Comparison of ENCODE assay signal across 8 cellular contexts in genomic region chr6:85756982-85757381, GRCh38.
DNase-seq lines count a peak whose midpoint lies in the region; ATAC-seq, FAIRE-seq and TF ChIP-seq lines count a peak whose summit lies in the region.

No MANE protein-coding gene starts in this region.

- peak; percentile 48 for TF ChIP-seq CTCF in A549 (IDR thresholded peaks at IDR 0.05)
- peak; percentile 29; the same call in 1 of the 3 replicates for TF ChIP-seq CTCF in GM12872 (IDR thresholded peaks at IDR 0.05; ENCODE audit: insufficient read depth, low read depth, low read length)

- TF ChIP-seq EP300 in A549 (IDR thresholded peaks at IDR 0.05): no peak

- H3K36me3 ChIP-seq in CD8-positive, alpha-beta memory T cell (ENCODE audit: insufficient read depth, low read length): no peaks in the 10 kb centered on the region

- no peak for TF ChIP-seq POLR2A in A549 (IDR thresholded peaks at IDR 0.05; ENCODE audit: low read length)

- H3K4me1 ChIP-seq in A549: no peaks in the 10 kb centered on the region
- H3K4me1 ChIP-seq in CD8-positive, alpha-beta memory T cell (ENCODE audit: insufficient read depth, low read length): no peaks in the 10 kb centered on the region

- no peak for FAIRE-seq in A549 (lab: Jason Lieb, UNC)

- H3K4me2 ChIP-seq in A549: no peak overlapping the region

- no peaks in the 10 kb centered on the region for H3K27me3 ChIP-seq in CD8-positive, alpha-beta memory T cell (ENCODE audit: insufficient read depth, low read length, poor library complexity, severe bottlenecking)

- H3K4me3 Mint-ChIP-seq in CD8-positive, alpha-beta memory T cell: no peak overlapping the region

- no peak overlapping the region for H3K27ac Mint-ChIP-seq in CD8-positive, alpha-beta memory T cell

- H3K27me3 Mint-ChIP-seq in CD8-positive, alpha-beta memory T cell: peaks cover 9 to 10% of the 10 kb centered on the region in 2 donors

- H3K4me1 Mint-ChIP-seq in CD8-positive, alpha-beta memory T cell: no peaks in the 10 kb centered on the region

- peak; percentile 64 to 65 for TF ChIP-seq RAD21 in A549 (conservative IDR thresholded peaks at IDR 0.05 in 1 of 2, IDR thresholded peaks at IDR 0.05 in 1 of 2)

- H3K36me3 Mint-ChIP-seq in CD8-positive, alpha-beta memory T cell: no peaks in the 10 kb centered on the region

- H3K9me3 Mint-ChIP-seq in CD8-positive, alpha-beta memory T cell: no peaks in the 10 kb centered on the region

- ATAC-seq in A549: no peak
- ATAC-seq in HG03439 (IDR thresholded peaks at IDR 0.05; ENCODE audit: unreplicated experiment): no peak

- peak; percentile 3 to 23 for DNase-seq in A549 (ENCODE audit: low read depth in 1 of 2, low spot score in 1 of 2)
- DNase-seq in SK-MEL-5 (ENCODE audit: low read depth, low spot score): peak; percentile 40
- peak; percentile 7 for DNase-seq in foreskin melanocyte
- DNase-seq in caudate nucleus (lab: John Stamatoyannopoulos, UW): no peak
- no peak for DNase-seq in Ammon's horn (ENCODE audit: low spot score)
- DNase-seq in CD8-positive, alpha-beta memory T cell: no peak

- in situ Hi-C loops in SK-MEL-5 (cut with HindIII; ENCODE audit: low pct_unique_long_range_greater_than_20kb, low sequenced_read_pairs): no loop called here

- H3K27ac ChIP-seq in A549: no peak overlapping the region
- no peak overlapping the region for H3K27ac ChIP-seq in caudate nucleus (ENCODE audit: low read depth, low read length)
- H3K27ac ChIP-seq in CD8-positive, alpha-beta memory T cell (ENCODE audit: low read depth, low read length): no peak overlapping the region

- H3K9me3 ChIP-seq in A549: no peaks in the 10 kb centered on the region
- no peaks in the 10 kb centered on the region for H3K9me3 ChIP-seq in CD8-positive, alpha-beta memory T cell (ENCODE audit: low read length)

- POLR2A ChIA-PET in A549 (lab: Yijun Ruan, JAX): no interaction called here
- POLR2A ChIA-PET in CD8-positive, alpha-beta memory T cell (lab: Charles Lee): no interaction called here

- CTCF ChIA-PET in A549 (lab: Yijun Ruan, JAX): no interaction called here
- CTCF ChIA-PET in CD8-positive, alpha-beta memory T cell (lab: Charles Lee): no interaction called here

- no peak overlapping the region for H3K4me3 ChIP-seq in A549
- no peak overlapping the region for H3K4me3 ChIP-seq in CD8-positive, alpha-beta memory T cell (ENCODE audit: low read length)

TF ChIP-seq in A549, 52 proteins besides CTCF, POLR2A, EP300 and RAD21:
- TF ChIP-seq ELK1 (IDR thresholded peaks at IDR 0.05; ENCODE audit: low read depth, low read length) (no peak), ESRRA (IDR thresholded peaks at IDR 0.05; ENCODE audit: borderline replicate concordance, low read length) (no peak), SMC3 (IDR thresholded peaks at IDR 0.05) (0 out of 3 replicates have a peak, but pooled peaks have one; percentile 31), POLR2AphosphoS2 (conservative IDR thresholded peaks at IDR 0.05; ENCODE audit: low read length) (no peak), CBX8 (IDR thresholded peaks at IDR 0.05) (no peak)

Comparison
In these comparisons a context has a peak if more than half of its experiments do, and no peak if none do; other contexts are left out.
1. DNase-seq: peak in A549 (2 of 2), SK-MEL-5 (single experiment) and foreskin melanocyte (single experiment); none in caudate nucleus (0 of 61), Ammon's horn (single experiment) and CD8-positive, alpha-beta memory T cell (0 of 5).